In genomic region chr21:20997308-20997632, GRCh38 we compare ENCODE assay signal across 10 cellular contexts. TPM values are rescaled to one million over a fixed set of nuclear protein-coding genes. Genes with fewer than 3 reads are reported as not detected.
DNase-seq lines count a peak whose midpoint lies in the region; ATAC-seq and TF ChIP-seq lines count a peak whose summit lies in the region.
"Had no signal": no experiment of that assay in that cellular context is flagged by ENCODE, and none has a peak within 500 bp of the region (broad histone marks: within the 10 kb centered on the region; RNA-seq: fewer than 3 reads in every experiment).

No MANE protein-coding gene starts in this region.

- DNase-seq in NCI-H2227 treated with DMSO at 0.1 percent for 48 hours (lab: John Stamatoyannopoulos, UW) (peak; percentile 67), dorsolateral prefrontal cortex (peak in 6 of 10 donors; percentile 24 to 54 (median 39)), memory B cell (ENCODE audit: low spot score in 2 of 2) (no peak), GM19238 (ENCODE audit: insufficient read length, low spot score) (no peak), GM03348 (ENCODE audit: low spot score) (no peak), HuH-7.5 (ENCODE audit: low spot score) (no peak)
- no peak for DNase-seq in stimulated activated naive CD8-positive, alpha-beta T cell treated with anti-CD3 and anti-CD28 coated beads, Interleukin-15, amount 100 ng/mL, for 72 hours
- no peak for DNase-seq in stimulated activated CD8-positive, alpha-beta memory T cell treated with anti-CD3 and anti-CD28 coated beads, Interleukin-4, amount 100 ng/mL, for 48 hours
- DNase-seq: activated gamma-delta T cell had no signal

- H3K27me3 ChIP-seq in dorsolateral prefrontal cortex, result no peaks in the 10 kb centered on the region

- H3K4me3 ChIP-seq in dorsolateral prefrontal cortex, result peak overlapping the region; percentile 63 to 93 (median 80)

- no peak for ATAC-seq in memory B cell (ENCODE audit: low read depth)
- ATAC-seq in stimulated activated naive CD8-positive, alpha-beta T cell treated with anti-CD3 and anti-CD28 coated beads, Interleukin-15, amount 100 ng/mL, for 72 hours, result peak; percentile 14

- no peaks in the 10 kb centered on the region for H3K9me3 Mint-ChIP-seq in memory B cell
- H3K9me3 Mint-ChIP-seq in stimulated activated naive CD8-positive, alpha-beta T cell treated with anti-CD3 and anti-CD28 coated beads, Interleukin-15, amount 100 ng/mL, for 72 hours, result no peaks in the 10 kb centered on the region

- H3K4me3 Mint-ChIP-seq in memory B cell, result peak overlapping the region; percentile 30
- peak overlapping the region; percentile 51 to 66 for H3K4me3 Mint-ChIP-seq in stimulated activated naive CD8-positive, alpha-beta T cell treated with anti-CD3 and anti-CD28 coated beads, Interleukin-15, amount 100 ng/mL, for 72 hours

- no peaks in the 10 kb centered on the region for H3K4me1 Mint-ChIP-seq in memory B cell
- H3K4me1 Mint-ChIP-seq in stimulated activated naive CD8-positive, alpha-beta T cell treated with anti-CD3 and anti-CD28 coated beads, Interleukin-15, amount 100 ng/mL, for 72 hours, result peaks cover 9% of the 10 kb centered on the region

- TF ChIP-seq CTCF in dorsolateral prefrontal cortex (IDR thresholded peaks at IDR 0.05 in 54 of 56, conservative IDR thresholded peaks at IDR 0.05 in 2 of 56; ENCODE audit: low read depth in 1 of 56, partially characterized antibody in 56 of 56), result no peak

- no peak overlapping the region for H3K27ac Mint-ChIP-seq in memory B cell
- H3K27ac Mint-ChIP-seq in stimulated activated naive CD8-positive, alpha-beta T cell treated with anti-CD3 and anti-CD28 coated beads, Interleukin-15, amount 100 ng/mL, for 72 hours, result no peak overlapping the region

- peak overlapping the region; percentile 52 to 96 (median 89) for H3K27ac ChIP-seq in dorsolateral prefrontal cortex

- no peaks in the 10 kb centered on the region for H3K36me3 Mint-ChIP-seq in memory B cell

- peaks cover 16% of the 10 kb centered on the region for H3K27me3 Mint-ChIP-seq in memory B cell
- H3K27me3 Mint-ChIP-seq in stimulated activated naive CD8-positive, alpha-beta T cell treated with anti-CD3 and anti-CD28 coated beads, Interleukin-15, amount 100 ng/mL, for 72 hours, result peaks cover 51% of the 10 kb centered on the region

- intact Hi-C loops in dorsolateral prefrontal cortex (cut with DNase I), result loop anchor here in 1 of 2 donors (5.0 to 10.0 kb wide), 2 partner anchors 192 to 375 kb away; no protein-coding TSS in a partner anchor

RNA-seq across cellular contexts. Expression of gene NCAM2, which starts 0.9 kb away (rescaled TPM):
- 100 to 1,000 TPM; 102 to 293 (median 180) TPM for total RNA-seq in dorsolateral prefrontal cortex
- total RNA-seq: OCI-LY7 had no signal

Comparison
In these comparisons a context has a peak if more than half of its experiments do, and no peak if none do; other contexts are left out.
1. DNase-seq: peak in NCI-H2227 treated with DMSO at 0.1 percent for 48 hours (single experiment) and dorsolateral prefrontal cortex (6 of 10); none in memory B cell (0 of 2), stimulated activated naive CD8-positive, alpha-beta T cell treated with anti-CD3 and anti-CD28 coated beads, Interleukin-15, amount 100 ng/mL, for 72 hours (0 of 2), GM19238 (single experiment), stimulated activated CD8-positive, alpha-beta memory T cell treated with anti-CD3 and anti-CD28 coated beads, Interleukin-4, amount 100 ng/mL, for 48 hours (single experiment), GM03348 (single experiment) and HuH-7.5 (single experiment).